ENCODE assay signal across 1 cellular context in genomic region chr7:143906895-143907294, GRCh38.
TF ChIP-seq lines count a peak whose summit lies in the region.

No MANE protein-coding gene starts in this region.

TF ChIP-seq in HepG2, 621 proteins besides CTCF, POLR2A, EP300 and RAD21 (continued from another document and continues in another):
- TF ChIP-seq GMEB2 (CRISPR knock-in tag; IDR thresholded peaks at IDR 0.05; ENCODE audit: low read depth) (no peak), MXI1 (IDR thresholded peaks at IDR 0.05; ENCODE audit: borderline replicate concordance, low read depth, low read length) (no peak), MEF2D (CRISPR knock-in tag; IDR thresholded peaks at IDR 0.05) (peak; percentile 36; the same call in 1 of the 2 replicates), ZNF577 (CRISPR knock-in tag; IDR thresholded peaks at IDR 0.05; ENCODE audit: borderline replicate concordance, low read depth) (no peak), ZBTB39 (CRISPR knock-in tag; IDR thresholded peaks at IDR 0.05) (peak; percentile 99), GPBP1L1 (CRISPR knock-in tag; IDR thresholded peaks at IDR 0.05) (no peak), GTF2F1 (IDR thresholded peaks at IDR 0.05; ENCODE audit: low read length) (no peak), IRX3 (CRISPR knock-in tag; IDR thresholded peaks at IDR 0.05; ENCODE audit: borderline replicate concordance, low read depth) (no peak), MZF1 (CRISPR knock-in tag; IDR thresholded peaks at IDR 0.05; ENCODE audit: borderline replicate concordance) (no peak), NCOR1 (IDR thresholded peaks at IDR 0.05; ENCODE audit: borderline replicate concordance, low read length) (peak; percentile 93; the same call in 1 of the 2 replicates), MIER2 (CRISPR knock-in tag; IDR thresholded peaks at IDR 0.05) (peak; percentile 84), MAF1 (CRISPR knock-in tag; IDR thresholded peaks at IDR 0.05; ENCODE audit: borderline replicate concordance) (no peak), SPEN (CRISPR knock-in tag; IDR thresholded peaks at IDR 0.05; ENCODE audit: low read depth) (no peak), ZNF101 (CRISPR knock-in tag; IDR thresholded peaks at IDR 0.05; ENCODE audit: borderline replicate concordance, low read depth) (no peak), ZNF781 (CRISPR knock-in tag; IDR thresholded peaks at IDR 0.05; ENCODE audit: borderline replicate concordance, not compliant biosample characterization) (no peak), MAX (IDR thresholded peaks at IDR 0.05) (peak; percentile 67), ZNF883 (CRISPR knock-in tag; IDR thresholded peaks at IDR 0.05; ENCODE audit: not compliant biosample characterization) (no peak), ZNF576 (CRISPR knock-in tag; IDR thresholded peaks at IDR 0.05) (no peak), ATF2 (CRISPR knock-in tag; IDR thresholded peaks at IDR 0.05) (peak; percentile 87; the same call in 1 of the 2 replicates), ZNF766 (CRISPR knock-in tag; IDR thresholded peaks at IDR 0.05; ENCODE audit: borderline replicate concordance) (no peak), ZNF180 (CRISPR knock-in tag; IDR thresholded peaks at IDR 0.05; ENCODE audit: borderline replicate concordance, low read depth) (no peak), ZNF547 (CRISPR knock-in tag; IDR thresholded peaks at IDR 0.05) (no peak), CBX1 (IDR thresholded peaks at IDR 0.05; ENCODE audit: low read depth) (peak; percentile 77), ZNF354B (CRISPR knock-in tag; IDR thresholded peaks at IDR 0.05) (0 out of 2 replicates have a peak, but pooled peaks have one; percentile 69), FOSL1 (CRISPR knock-in tag; IDR thresholded peaks at IDR 0.05; ENCODE audit: borderline replicate concordance) (no peak), SIN3A (IDR thresholded peaks at IDR 0.05; ENCODE audit: borderline replicate concordance, low read depth, low read length) (no peak), SSRP1 (CRISPR knock-in tag; IDR thresholded peaks at IDR 0.05) (peak; percentile 91; the same call in 1 of the 2 replicates), ZNF251 (CRISPR knock-in tag; IDR thresholded peaks at IDR 0.05) (no peak), KLF16 (CRISPR knock-in tag; IDR thresholded peaks at IDR 0.05) (peak in 1 of 2 experiments; percentile 86; a peak in 2 of 4 replicates), SP5 (CRISPR knock-in tag; IDR thresholded peaks at IDR 0.05; ENCODE audit: borderline replicate concordance, low read depth) (peak; percentile 75; the same call in 1 of the 2 replicates), REST (IDR thresholded peaks at IDR 0.05; ENCODE audit: borderline replicate concordance in 1 of 2, low read depth in 1 of 2, low read length in 2 of 2) (peak in 1 of 2 experiments; percentile 66; a peak in 1 of 4 replicates)
- TF ChIP-seq, protein P1, sequence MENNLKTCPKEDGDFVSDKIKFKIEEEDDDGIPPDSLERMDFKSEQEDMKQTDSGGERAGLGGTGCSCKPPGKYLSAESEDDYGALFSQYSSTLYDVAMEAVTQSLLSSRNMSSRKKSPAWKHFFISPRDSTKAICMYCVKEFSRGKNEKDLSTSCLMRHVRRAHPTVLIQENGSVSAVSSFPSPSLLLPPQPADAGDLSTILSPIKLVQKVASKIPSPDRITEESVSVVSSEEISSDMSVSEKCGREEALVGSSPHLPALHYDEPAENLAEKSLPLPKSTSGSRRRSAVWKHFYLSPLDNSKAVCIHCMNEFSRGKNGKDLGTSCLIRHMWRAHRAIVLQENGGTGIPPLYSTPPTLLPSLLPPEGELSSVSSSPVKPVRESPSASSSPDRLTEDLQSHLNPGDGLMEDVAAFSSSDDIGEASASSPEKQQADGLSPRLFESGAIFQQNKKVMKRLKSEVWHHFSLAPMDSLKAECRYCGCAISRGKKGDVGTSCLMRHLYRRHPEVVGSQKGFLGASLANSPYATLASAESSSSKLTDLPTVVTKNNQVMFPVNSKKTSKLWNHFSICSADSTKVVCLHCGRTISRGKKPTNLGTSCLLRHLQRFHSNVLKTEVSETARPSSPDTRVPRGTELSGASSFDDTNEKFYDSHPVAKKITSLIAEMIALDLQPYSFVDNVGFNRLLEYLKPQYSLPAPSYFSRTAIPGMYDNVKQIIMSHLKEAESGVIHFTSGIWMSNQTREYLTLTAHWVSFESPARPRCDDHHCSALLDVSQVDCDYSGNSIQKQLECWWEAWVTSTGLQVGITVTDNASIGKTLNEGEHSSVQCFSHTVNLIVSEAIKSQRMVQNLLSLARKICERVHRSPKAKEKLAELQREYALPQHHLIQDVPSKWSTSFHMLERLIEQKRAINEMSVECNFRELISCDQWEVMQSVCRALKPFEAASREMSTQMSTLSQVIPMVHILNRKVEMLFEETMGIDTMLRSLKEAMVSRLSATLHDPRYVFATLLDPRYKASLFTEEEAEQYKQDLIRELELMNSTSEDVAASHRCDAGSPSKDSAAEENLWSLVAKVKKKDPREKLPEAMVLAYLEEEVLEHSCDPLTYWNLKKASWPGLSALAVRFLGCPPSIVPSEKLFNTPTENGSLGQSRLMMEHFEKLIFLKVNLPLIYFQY (CRISPR knock-in tag; IDR thresholded peaks at IDR 0.05; ENCODE audit: borderline replicate concordance), result peak; percentile 89
- TF ChIP-seq, protein P2, sequence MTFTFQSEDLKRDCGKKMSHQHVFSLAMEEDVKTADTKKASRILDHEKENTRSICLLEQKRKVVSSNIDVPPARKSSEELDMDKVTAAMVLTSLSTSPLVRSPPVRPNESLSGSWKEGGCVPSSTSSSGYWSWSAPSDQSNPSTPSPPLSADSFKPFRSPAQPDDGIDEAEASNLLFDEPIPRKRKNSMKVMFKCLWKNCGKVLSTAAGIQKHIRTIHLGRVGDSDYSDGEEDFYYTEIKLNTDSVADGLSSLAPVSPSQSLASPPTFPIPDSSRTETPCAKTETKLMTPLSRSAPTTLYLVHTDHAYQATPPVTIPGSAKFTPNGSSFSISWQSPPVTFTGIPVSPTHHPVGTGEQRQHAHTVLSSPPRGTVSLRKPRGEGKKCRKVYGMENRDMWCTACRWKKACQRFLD (CRISPR knock-in tag; IDR thresholded peaks at IDR 0.05; ENCODE audit: borderline replicate concordance), result no peak
- TF ChIP-seq, protein P3, sequence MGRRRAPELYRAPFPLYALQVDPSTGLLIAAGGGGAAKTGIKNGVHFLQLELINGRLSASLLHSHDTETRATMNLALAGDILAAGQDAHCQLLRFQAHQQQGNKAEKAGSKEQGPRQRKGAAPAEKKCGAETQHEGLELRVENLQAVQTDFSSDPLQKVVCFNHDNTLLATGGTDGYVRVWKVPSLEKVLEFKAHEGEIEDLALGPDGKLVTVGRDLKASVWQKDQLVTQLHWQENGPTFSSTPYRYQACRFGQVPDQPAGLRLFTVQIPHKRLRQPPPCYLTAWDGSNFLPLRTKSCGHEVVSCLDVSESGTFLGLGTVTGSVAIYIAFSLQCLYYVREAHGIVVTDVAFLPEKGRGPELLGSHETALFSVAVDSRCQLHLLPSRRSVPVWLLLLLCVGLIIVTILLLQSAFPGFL (CRISPR knock-in tag; IDR thresholded peaks at IDR 0.05), result no peak
- TF ChIP-seq, protein P4, sequence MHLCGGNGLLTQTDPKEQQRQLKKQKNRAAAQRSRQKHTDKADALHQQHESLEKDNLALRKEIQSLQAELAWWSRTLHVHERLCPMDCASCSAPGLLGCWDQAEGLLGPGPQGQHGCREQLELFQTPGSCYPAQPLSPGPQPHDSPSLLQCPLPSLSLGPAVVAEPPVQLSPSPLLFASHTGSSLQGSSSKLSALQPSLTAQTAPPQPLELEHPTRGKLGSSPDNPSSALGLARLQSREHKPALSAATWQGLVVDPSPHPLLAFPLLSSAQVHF (CRISPR knock-in tag; IDR thresholded peaks at IDR 0.05), result no peak
